ENCODE assay signal across 1 cellular context in the genomic region with DNA sequence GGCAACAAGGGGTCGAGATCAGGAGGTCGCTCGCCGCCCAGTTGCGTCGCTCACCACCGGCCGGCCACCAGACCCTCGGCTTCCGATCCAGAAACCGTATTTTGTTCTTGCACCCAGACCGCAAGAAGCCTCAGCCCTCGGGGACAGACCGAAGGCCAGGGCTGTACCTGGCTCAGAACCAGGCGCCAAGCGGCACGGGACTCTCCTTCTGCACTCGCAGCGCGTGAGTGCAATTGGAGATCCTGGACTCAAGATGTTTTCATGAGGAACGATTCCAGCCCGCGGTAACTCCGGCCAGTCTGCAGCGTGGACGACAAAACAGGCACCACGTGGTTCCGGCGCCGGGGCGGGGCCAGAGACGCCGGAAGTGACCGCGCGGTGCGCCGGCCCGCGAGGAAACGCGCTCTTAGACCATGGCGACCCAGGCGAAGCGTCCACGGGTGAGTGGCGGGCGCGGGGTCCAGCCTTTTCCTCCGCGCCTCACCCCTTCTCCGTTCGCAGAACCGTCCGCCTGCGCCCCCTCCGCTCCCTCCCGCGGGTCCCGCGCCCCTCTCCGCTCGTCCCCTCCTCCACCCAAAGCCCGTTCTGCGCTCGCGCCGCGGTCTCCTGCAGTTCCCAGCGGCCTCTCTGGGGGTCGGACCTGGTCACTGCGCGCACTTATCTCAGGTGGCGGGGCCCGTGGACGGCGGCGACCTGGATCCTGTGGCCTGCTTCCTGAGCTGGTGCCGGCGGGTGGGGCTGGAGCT.
A peak's percentile ranks its signal among the peaks of the same experiment; 100 is the strongest.
TF ChIP-seq lines count a peak whose summit lies in the region.

A gene with protein sequence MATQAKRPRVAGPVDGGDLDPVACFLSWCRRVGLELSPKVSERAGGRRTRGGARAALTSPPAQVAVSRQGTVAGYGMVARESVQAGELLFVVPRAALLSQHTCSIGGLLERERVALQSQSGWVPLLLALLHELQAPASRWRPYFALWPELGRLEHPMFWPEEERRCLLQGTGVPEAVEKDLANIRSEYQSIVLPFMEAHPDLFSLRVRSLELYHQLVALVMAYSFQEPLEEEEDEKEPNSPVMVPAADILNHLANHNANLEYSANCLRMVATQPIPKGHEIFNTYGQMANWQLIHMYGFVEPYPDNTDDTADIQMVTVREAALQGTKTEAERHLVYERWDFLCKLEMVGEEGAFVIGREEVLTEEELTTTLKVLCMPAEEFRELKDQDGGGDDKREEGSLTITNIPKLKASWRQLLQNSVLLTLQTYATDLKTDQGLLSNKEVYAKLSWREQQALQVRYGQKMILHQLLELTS (plus strand): TSS at position 393 of the 746 bp plus-strand sequence. CDS start 21 bp downstream, at position 414.

TF ChIP-seq in SK-N-SH, 30 proteins besides CTCF, POLR2A, EP300 and RAD21 (continued from another document):
- TF ChIP-seq, protein P1, sequence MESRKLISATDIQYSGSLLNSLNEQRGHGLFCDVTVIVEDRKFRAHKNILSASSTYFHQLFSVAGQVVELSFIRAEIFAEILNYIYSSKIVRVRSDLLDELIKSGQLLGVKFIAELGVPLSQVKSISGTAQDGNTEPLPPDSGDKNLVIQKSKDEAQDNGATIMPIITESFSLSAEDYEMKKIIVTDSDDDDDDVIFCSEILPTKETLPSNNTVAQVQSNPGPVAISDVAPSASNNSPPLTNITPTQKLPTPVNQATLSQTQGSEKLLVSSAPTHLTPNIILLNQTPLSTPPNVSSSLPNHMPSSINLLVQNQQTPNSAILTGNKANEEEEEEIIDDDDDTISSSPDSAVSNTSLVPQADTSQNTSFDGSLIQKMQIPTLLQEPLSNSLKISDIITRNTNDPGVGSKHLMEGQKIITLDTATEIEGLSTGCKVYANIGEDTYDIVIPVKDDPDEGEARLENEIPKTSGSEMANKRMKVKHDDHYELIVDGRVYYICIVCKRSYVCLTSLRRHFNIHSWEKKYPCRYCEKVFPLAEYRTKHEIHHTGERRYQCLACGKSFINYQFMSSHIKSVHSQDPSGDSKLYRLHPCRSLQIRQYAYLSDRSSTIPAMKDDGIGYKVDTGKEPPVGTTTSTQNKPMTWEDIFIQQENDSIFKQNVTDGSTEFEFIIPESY (IDR thresholded peaks at IDR 0.05; ENCODE audit: borderline replicate concordance, low read depth), result no peak
- no peak for TF ChIP-seq RFX5 (IDR thresholded peaks at IDR 0.05; ENCODE audit: low read length)
- TF ChIP-seq, protein P2, sequence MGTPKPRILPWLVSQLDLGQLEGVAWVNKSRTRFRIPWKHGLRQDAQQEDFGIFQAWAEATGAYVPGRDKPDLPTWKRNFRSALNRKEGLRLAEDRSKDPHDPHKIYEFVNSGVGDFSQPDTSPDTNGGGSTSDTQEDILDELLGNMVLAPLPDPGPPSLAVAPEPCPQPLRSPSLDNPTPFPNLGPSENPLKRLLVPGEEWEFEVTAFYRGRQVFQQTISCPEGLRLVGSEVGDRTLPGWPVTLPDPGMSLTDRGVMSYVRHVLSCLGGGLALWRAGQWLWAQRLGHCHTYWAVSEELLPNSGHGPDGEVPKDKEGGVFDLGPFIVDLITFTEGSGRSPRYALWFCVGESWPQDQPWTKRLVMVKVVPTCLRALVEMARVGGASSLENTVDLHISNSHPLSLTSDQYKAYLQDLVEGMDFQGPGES (IDR thresholded peaks at IDR 0.05; ENCODE audit: low read depth, low read length), result no peak
- peak; percentile 88 for TF ChIP-seq POLR2AphosphoS5 (IDR thresholded peaks at IDR 0.05; ENCODE audit: low read depth, low read length)
- TF ChIP-seq FOXM1 (IDR thresholded peaks at IDR 0.05; ENCODE audit: low read depth), result no peak; the same call in 1 of the 2 replicates
- peak; percentile 71 for TF ChIP-seq USF2 (IDR thresholded peaks at IDR 0.05; ENCODE audit: borderline replicate concordance, low read depth, low read length)
- TF ChIP-seq CHD2 (IDR thresholded peaks at IDR 0.05; ENCODE audit: low read length, partially characterized antibody), result peak; percentile 65
- TF ChIP-seq JUND (IDR thresholded peaks at IDR 0.05), result no peak
- TF ChIP-seq ELF1 (IDR thresholded peaks at IDR 0.05), result peak; percentile 59; the same call in 1 of the 2 replicates
- no peak for TF ChIP-seq EZH2phosphoT487 (IDR thresholded peaks at IDR 0.05; ENCODE audit: borderline replicate concordance, low read depth)
- TF ChIP-seq, protein P3, sequence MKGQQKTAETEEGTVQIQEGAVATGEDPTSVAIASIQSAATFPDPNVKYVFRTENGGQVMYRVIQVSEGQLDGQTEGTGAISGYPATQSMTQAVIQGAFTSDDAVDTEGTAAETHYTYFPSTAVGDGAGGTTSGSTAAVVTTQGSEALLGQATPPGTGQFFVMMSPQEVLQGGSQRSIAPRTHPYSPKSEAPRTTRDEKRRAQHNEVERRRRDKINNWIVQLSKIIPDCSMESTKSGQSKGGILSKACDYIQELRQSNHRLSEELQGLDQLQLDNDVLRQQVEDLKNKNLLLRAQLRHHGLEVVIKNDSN (IDR thresholded peaks at IDR 0.05; ENCODE audit: borderline replicate concordance, low read depth), result peak; percentile 93
- TF ChIP-seq TEAD4 (IDR thresholded peaks at IDR 0.05; ENCODE audit: borderline replicate concordance, insufficient read depth), result no peak
- TF ChIP-seq TCF12 (IDR thresholded peaks at IDR 0.05), result no peak
- no peak for TF ChIP-seq MEF2A (IDR thresholded peaks at IDR 0.05; ENCODE audit: borderline replicate concordance, low read depth)
- 0 out of 2 replicates have a peak, but pooled peaks have one; percentile 30 for TF ChIP-seq FOXJ3 (CRISPR knock-in tag; IDR thresholded peaks at IDR 0.05)
- TF ChIP-seq RXRA (IDR thresholded peaks at IDR 0.05; ENCODE audit: borderline replicate concordance, low read depth), result no peak
- peak; percentile 78; the same call in 1 of the 2 replicates for TF ChIP-seq SIN3A (IDR thresholded peaks at IDR 0.05; ENCODE audit: borderline replicate concordance, low read depth, low read length)
- TF ChIP-seq GABPA (IDR thresholded peaks at IDR 0.05; ENCODE audit: low read depth), result peak; percentile 85
- TF ChIP-seq SMC3 (IDR thresholded peaks at IDR 0.05; ENCODE audit: low read depth, low read length), result no peak
- TF ChIP-seq, protein P4, sequence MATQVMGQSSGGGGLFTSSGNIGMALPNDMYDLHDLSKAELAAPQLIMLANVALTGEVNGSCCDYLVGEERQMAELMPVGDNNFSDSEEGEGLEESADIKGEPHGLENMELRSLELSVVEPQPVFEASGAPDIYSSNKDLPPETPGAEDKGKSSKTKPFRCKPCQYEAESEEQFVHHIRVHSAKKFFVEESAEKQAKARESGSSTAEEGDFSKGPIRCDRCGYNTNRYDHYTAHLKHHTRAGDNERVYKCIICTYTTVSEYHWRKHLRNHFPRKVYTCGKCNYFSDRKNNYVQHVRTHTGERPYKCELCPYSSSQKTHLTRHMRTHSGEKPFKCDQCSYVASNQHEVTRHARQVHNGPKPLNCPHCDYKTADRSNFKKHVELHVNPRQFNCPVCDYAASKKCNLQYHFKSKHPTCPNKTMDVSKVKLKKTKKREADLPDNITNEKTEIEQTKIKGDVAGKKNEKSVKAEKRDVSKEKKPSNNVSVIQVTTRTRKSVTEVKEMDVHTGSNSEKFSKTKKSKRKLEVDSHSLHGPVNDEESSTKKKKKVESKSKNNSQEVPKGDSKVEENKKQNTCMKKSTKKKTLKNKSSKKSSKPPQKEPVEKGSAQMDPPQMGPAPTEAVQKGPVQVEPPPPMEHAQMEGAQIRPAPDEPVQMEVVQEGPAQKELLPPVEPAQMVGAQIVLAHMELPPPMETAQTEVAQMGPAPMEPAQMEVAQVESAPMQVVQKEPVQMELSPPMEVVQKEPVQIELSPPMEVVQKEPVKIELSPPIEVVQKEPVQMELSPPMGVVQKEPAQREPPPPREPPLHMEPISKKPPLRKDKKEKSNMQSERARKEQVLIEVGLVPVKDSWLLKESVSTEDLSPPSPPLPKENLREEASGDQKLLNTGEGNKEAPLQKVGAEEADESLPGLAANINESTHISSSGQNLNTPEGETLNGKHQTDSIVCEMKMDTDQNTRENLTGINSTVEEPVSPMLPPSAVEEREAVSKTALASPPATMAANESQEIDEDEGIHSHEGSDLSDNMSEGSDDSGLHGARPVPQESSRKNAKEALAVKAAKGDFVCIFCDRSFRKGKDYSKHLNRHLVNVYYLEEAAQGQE (IDR thresholded peaks at IDR 0.05; ENCODE audit: low read depth, low read length), result no peak
- TF ChIP-seq, protein P5, sequence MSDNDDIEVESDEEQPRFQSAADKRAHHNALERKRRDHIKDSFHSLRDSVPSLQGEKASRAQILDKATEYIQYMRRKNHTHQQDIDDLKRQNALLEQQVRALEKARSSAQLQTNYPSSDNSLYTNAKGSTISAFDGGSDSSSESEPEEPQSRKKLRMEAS (IDR thresholded peaks at IDR 0.05; ENCODE audit: low read depth), result peak; percentile 100
